8 cellular contexts compared by ENCODE assay signal in genomic region chr9:121299125-121299466, GRCh38. TPM values are rescaled to one million over a fixed set of nuclear protein-coding genes. Genes with fewer than 3 reads are reported as not detected.
A peak's percentile ranks its signal among the peaks of the same experiment; 100 is the strongest.
DNase-seq lines count a peak whose midpoint lies in the region; ATAC-seq and TF ChIP-seq lines count a peak whose summit lies in the region.

No MANE protein-coding gene starts in this region.

- H3K36me3 ChIP-seq in lung (ENCODE audit: control insufficient read depth in 2 of 2, insufficient read depth in 2 of 2, low read length in 2 of 2), result peaks cover 0 to 23% of the 10 kb centered on the region in 2 donors

- no peak for DNase-seq in activated CD8-positive, alpha-beta memory T cell treated with anti-CD3 and anti-CD28 coated beads, Interleukin-2, amount 10 ng/mL, durations not matched to agents 7 days and 5 days
- no peak for DNase-seq in activated CD8-positive, alpha-beta memory T cell treated with anti-CD3 and anti-CD28 coated beads, Interleukin-2, amount 50 U/mL, for 4 hours
- DNase-seq in choroid plexus epithelial cell (ENCODE audit: low read depth) (no peak), lung (ENCODE audit: low spot score) (no peak), type B pancreatic cell (ENCODE audit: extremely low spot score, unreplicated experiment) (no peak), NCI-H446 (lab: John Stamatoyannopoulos, UW) (no peak), EL (no peak), HEK293T (ENCODE audit: extremely low spot score) (no peak)

- H3K27ac ChIP-seq in lung (ENCODE audit: low read depth in 1 of 2, low read length in 1 of 2), result peak overlapping the region; percentile 81 to 92

- ATAC-seq in activated CD8-positive, alpha-beta memory T cell treated with anti-CD3 and anti-CD28 coated beads, Interleukin-2, amount 10 ng/mL, durations not matched to agents 7 days and 5 days, result peak; percentile 14
- ATAC-seq in lung (ENCODE audit: insufficient read depth, low FRiP score), result no peak

- H3K27me3 Mint-ChIP-seq in activated CD8-positive, alpha-beta memory T cell treated with anti-CD3 and anti-CD28 coated beads, Interleukin-2, amount 10 ng/mL, durations not matched to agents 7 days and 5 days, result peaks cover 24% of the 10 kb centered on the region
- H3K27me3 Mint-ChIP-seq in type B pancreatic cell, result peaks cover 10% of the 10 kb centered on the region

- H3K4me1 ChIP-seq in lung (ENCODE audit: control insufficient read depth in 2 of 2, insufficient read depth in 2 of 2, low read length in 2 of 2), result peaks cover 10 to 37% of the 10 kb centered on the region in 2 donors

- TF ChIP-seq CTCF in choroid plexus epithelial cell (conservative IDR thresholded peaks at IDR 0.05; ENCODE audit: low read depth, low read length) (no peak), lung (IDR thresholded peaks at IDR 0.05; ENCODE audit: control extremely low read depth, extremely low read depth) (no peak), type B pancreatic cell (conservative IDR thresholded peaks at IDR 0.05) (no peak)

- peaks cover 15% of the 10 kb centered on the region for H3K4me1 Mint-ChIP-seq in activated CD8-positive, alpha-beta memory T cell treated with anti-CD3 and anti-CD28 coated beads, Interleukin-2, amount 10 ng/mL, durations not matched to agents 7 days and 5 days
- peaks cover 46% of the 10 kb centered on the region for H3K4me1 Mint-ChIP-seq in type B pancreatic cell (ENCODE audit: unreplicated experiment)

- CTCF ChIA-PET in activated CD8-positive, alpha-beta memory T cell treated with anti-CD3 and anti-CD28 coated beads, Interleukin-2, amount 10 ng/mL, durations not matched to agents 7 days and 5 days (lab: Charles Lee), result interaction anchor here (1.1 to 1.8 kb wide), 5 partner anchors 9 to 86 kb away, joined by 3 to 11 read pairs (median 4); partner anchors contain the start of gene GSN
- CTCF ChIA-PET in HEK293T (lab: Yijun Ruan, JAX), result interaction anchor here (1.0 to 1.4 kb wide), 3 partner anchors 21 to 85 kb away, joined by 3 to 6 read pairs (median 3); no protein-coding TSS in a partner anchor

- POLR2A ChIA-PET in HEK293T (lab: Yijun Ruan, JAX), result no interaction called here

- peak overlapping the region; percentile 44 for H3K4me3 Mint-ChIP-seq in activated CD8-positive, alpha-beta memory T cell treated with anti-CD3 and anti-CD28 coated beads, Interleukin-2, amount 10 ng/mL, durations not matched to agents 7 days and 5 days
- peak overlapping the region; percentile 82 for H3K4me3 Mint-ChIP-seq in type B pancreatic cell

- H3K9me3 Mint-ChIP-seq in activated CD8-positive, alpha-beta memory T cell treated with anti-CD3 and anti-CD28 coated beads, Interleukin-2, amount 10 ng/mL, durations not matched to agents 7 days and 5 days (ENCODE audit: low read depth), result no peaks in the 10 kb centered on the region
- H3K9me3 Mint-ChIP-seq in type B pancreatic cell, result no peaks in the 10 kb centered on the region

- 32 to 52% methylated on average over 12 of the region's 12 CpGs for WGBS in lung, 2 donors

- peaks cover 1% of the 10 kb centered on the region for H3K36me3 Mint-ChIP-seq in activated CD8-positive, alpha-beta memory T cell treated with anti-CD3 and anti-CD28 coated beads, Interleukin-2, amount 10 ng/mL, durations not matched to agents 7 days and 5 days
- peaks cover under 1% of the 10 kb centered on the region for H3K36me3 Mint-ChIP-seq in type B pancreatic cell

- H3K9me3 ChIP-seq in lung (ENCODE audit: control insufficient read depth in 2 of 2, insufficient read depth in 1 of 2, low read length in 1 of 2), result no peaks in the 10 kb centered on the region

- no peak overlapping the region for H3K27ac Mint-ChIP-seq in activated CD8-positive, alpha-beta memory T cell treated with anti-CD3 and anti-CD28 coated beads, Interleukin-2, amount 10 ng/mL, durations not matched to agents 7 days and 5 days
- peak overlapping the region; percentile 27 for H3K27ac Mint-ChIP-seq in type B pancreatic cell

- H3K27me3 ChIP-seq in lung (ENCODE audit: control insufficient read depth, insufficient read depth), result no peaks in the 10 kb centered on the region

- peak overlapping the region; percentile 58 for H3K4me3 ChIP-seq in choroid plexus epithelial cell (ENCODE audit: low read depth, low read length)
- H3K4me3 ChIP-seq in lung, result peak overlapping the region; percentile 50

TF ChIP-seq in HEK293T, 16 proteins besides CTCF, POLR2A, EP300 and RAD21:
- TF ChIP-seq ZNF384 (IDR thresholded peaks at IDR 0.05) (no peak), HDGF (IDR thresholded peaks at IDR 0.05; ENCODE audit: borderline replicate concordance) (no peak), SP1 (IDR thresholded peaks at IDR 0.05) (no peak), BHLHE40 (IDR thresholded peaks at IDR 0.05; ENCODE audit: borderline replicate concordance) (no peak), ELF4 (IDR thresholded peaks at IDR 0.05) (no peak), LEF1 (IDR thresholded peaks at IDR 0.05; ENCODE audit: borderline replicate concordance) (no peak), L3MBTL2 (conservative IDR thresholded peaks at IDR 0.05) (no peak)
TF ChIP-seq in HEK293T: peak in this region for 0.

RNA-seq across cellular contexts. Expression of gene GSN, which starts 31.1 kb away (rescaled TPM):
- 1 to 10 TPM; 3.2 to 8.0 TPM for total RNA-seq in activated CD8-positive, alpha-beta memory T cell treated with anti-CD3 and anti-CD28 coated beads, Interleukin-2, amount 10 ng/mL, durations not matched to agents 7 days and 5 days
- total RNA-seq in lung (100 to 1,000 TPM; 133 to 468 TPM), type B pancreatic cell (ENCODE audit: low replicate concordance) (80.0 and 159 TPM in 2 replicates)
- polyA plus RNA-seq in lung, result 100 to 1,000 TPM; 201 to 265 TPM
